14 cellular contexts compared by ENCODE assay signal in genomic region chr6:63677282-63677681, GRCh38. TPM values are rescaled to one million over a fixed set of nuclear protein-coding genes. Genes with fewer than 3 reads are reported as not detected.
DNase-seq lines count a peak whose midpoint lies in the region; ATAC-seq and TF ChIP-seq lines count a peak whose summit lies in the region.
"Had no signal": no experiment of that assay in that cellular context is flagged by ENCODE, and none has a peak within 500 bp of the region (broad histone marks: within the 10 kb centered on the region; RNA-seq: fewer than 3 reads in every experiment).

No MANE protein-coding gene starts in this region.

- H3K9me3 ChIP-seq in body of pancreas: no peaks in the 10 kb centered on the region
- H3K9me3 ChIP-seq in tibial nerve: no peaks in the 10 kb centered on the region
- H3K9me3 ChIP-seq: Caco-2 had no signal

- intact Hi-C loops in body of pancreas (cut with DNase I): no loop called here
- intact Hi-C loops in left colon (cut with DNase I, micrococcal nuclease): no loop called here

- H3K27me3 ChIP-seq in body of pancreas (no peaks in the 10 kb centered on the region), tibial nerve (no peaks in the 10 kb centered on the region)

- TF ChIP-seq CTCF in body of pancreas (IDR thresholded peaks at IDR 0.05) (no peak), tibial nerve (IDR thresholded peaks at IDR 0.05) (no peak)

- DNase-seq in NOMO-1 treated with DMSO at 0.1 percent for 48 hours (lab: John Stamatoyannopoulos, UW; ENCODE audit: unreplicated experiment) (peak; percentile 10), NOMO-1 (lab: John Stamatoyannopoulos, UW; ENCODE audit: unreplicated experiment in 2 of 2) (no peak), body of pancreas (peak in 1 of 4 donors; percentile 19), left colon (no peak), tibial nerve (ENCODE audit: low spot score in 2 of 2) (no peak), iPS-NIHi7 (ENCODE audit: extremely low spot score) (no peak), NCI-H1694 (lab: John Stamatoyannopoulos, UW) (no peak), cortex of kidney (lab: John Stamatoyannopoulos, UW) (no peak)
- DNase-seq: activated CD4-positive, alpha-beta T cell treated with anti-CD3 and anti-CD28 coated beads for 36 hours; activated naive CD8-positive, alpha-beta T cell treated with anti-CD3 and anti-CD28 coated beads for 36 hours; activated T-cell treated with anti-CD3 and anti-CD28 coated beads for 4 hours; NCI-H2227 treated with DMSO at 0.1 percent for 48 hours; T-helper 1 cell had no signal

- H3K36me3 ChIP-seq in body of pancreas (replicated peaks in 1 of 2; ENCODE audit: insufficient read depth in 1 of 2, low read depth in 2 of 2) (no peaks in the 10 kb centered on the region), tibial nerve (peaks cover 0 to 11% (median 0%) of the 10 kb centered on the region in 3 donors)

- H3K27ac ChIP-seq in body of pancreas (peak overlapping the region in 1 of 4 donors; percentile 63), tibial nerve (peak overlapping the region in 3 of 4 donors; percentile 5 to 58 (median 32))

- no peak for TF ChIP-seq EP300 in tibial nerve (IDR thresholded peaks at IDR 0.05)

- TF ChIP-seq POLR2A in body of pancreas (IDR thresholded peaks at IDR 0.05) (no peak), tibial nerve (IDR thresholded peaks at IDR 0.05) (no peak)

- ATAC-seq in body of pancreas (peak; percentile 78), left colon (peak; percentile 84)
- ATAC-seq: activated CD4-positive, alpha-beta T cell treated with anti-CD3 and anti-CD28 coated beads for 36 hours had no signal

- WGBS in body of pancreas, 2 donors: 15 to 28% methylated on average over 1 of the region's 1 CpG
- WGBS in tibial nerve, 2 donors: 14 to 33% methylated on average over 1 of the region's 1 CpG

- H3K4me3 ChIP-seq in body of pancreas: no peak overlapping the region
- no peak overlapping the region for H3K4me3 ChIP-seq in tibial nerve

- peaks cover 49% of the 10 kb centered on the region for H3K4me1 ChIP-seq in body of pancreas
- H3K4me1 ChIP-seq in tibial nerve: peaks cover 0 to 80% (median 14%) of the 10 kb centered on the region in 4 donors

RNA-seq across cellular contexts. Expression of gene PHF3, which starts 41.7 kb away (rescaled TPM):
- total RNA-seq in body of pancreas: 10 to 100 TPM; 40.9 to 55.0 TPM
- 10 to 100 TPM; 51.1 to 64.0 TPM for total RNA-seq in left colon
- total RNA-seq in tibial nerve: 10 to 100 TPM; 59.1 to 75.3 (median 69.9) TPM
